8 cellular contexts compared by ENCODE assay signal in the genomic region with DNA sequence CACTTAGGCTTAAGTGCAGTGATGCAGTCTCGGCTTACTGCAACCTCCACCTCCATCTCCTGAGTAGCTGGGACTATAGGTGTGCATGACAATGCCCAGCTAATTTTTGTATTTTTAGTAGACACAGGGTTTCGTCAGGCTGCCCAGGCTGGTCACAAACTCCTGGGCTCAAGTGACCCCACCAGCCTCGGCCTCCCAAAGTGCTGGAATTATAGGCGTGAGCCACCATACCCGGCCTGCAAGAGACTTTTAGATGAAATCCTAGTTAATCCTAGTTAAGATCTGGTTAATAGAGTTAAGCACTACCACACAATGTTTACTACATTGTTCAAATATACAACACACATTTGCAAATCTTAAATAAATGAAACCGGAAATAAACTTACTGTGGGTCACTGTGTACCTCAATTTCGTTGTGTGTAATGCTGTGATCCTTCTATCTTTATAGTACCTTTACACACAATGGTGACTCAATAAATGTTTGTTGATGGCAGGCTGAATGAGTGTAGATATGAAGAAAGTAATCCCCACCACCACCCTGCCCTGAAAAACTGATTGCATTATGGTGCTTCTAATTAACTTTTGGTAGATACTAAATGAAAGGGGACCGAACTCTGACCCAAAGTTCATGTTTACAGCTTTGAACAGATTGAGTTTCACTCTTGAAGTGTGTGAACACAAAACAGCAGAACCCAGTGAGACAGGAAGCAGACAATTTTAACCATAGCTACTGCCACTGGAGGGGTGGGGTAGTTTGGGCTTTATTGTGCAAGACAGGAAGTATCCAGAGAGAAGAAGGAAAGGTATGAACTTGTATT.
A peak's percentile ranks its signal among the peaks of the same experiment; 100 is the strongest.
DNase-seq lines count a peak whose midpoint lies in the region; ATAC-seq and TF ChIP-seq lines count a peak whose summit lies in the region.

No MANE protein-coding gene starts in this region.

- no peak for TF ChIP-seq EP300 in transverse colon (IDR thresholded peaks at IDR 0.05; ENCODE audit: low read depth)

- H3K36me3 ChIP-seq in hepatocyte (replicated peaks; ENCODE audit: insufficient read depth, low read depth), result no peaks in the 10 kb centered on the region
- H3K36me3 ChIP-seq in transverse colon, result no peaks in the 10 kb centered on the region

- DNase-seq in AG08395 (ENCODE audit: low spot score) (peak; percentile 44), NCI-H510A treated with DMSO at 0.1 percent for 48 hours (lab: John Stamatoyannopoulos, UW) (peak; percentile 43), hepatocyte (ENCODE audit: low spot score) (peak; percentile 53), transverse colon (peak; percentile 67), epidermal melanocyte (ENCODE audit: insufficient read length, low spot score) (no peak)
- DNase-seq in activated effector memory CD4-positive, alpha-beta T cell treated with anti-CD3 and anti-CD28 coated beads, Interleukin-2, amount 50 U/mL, for 16 hours, result peak; percentile 69

- H4K20me1 ChIP-seq in hepatocyte (ENCODE audit: insufficient read depth, poor library complexity, severe bottlenecking), result no peaks in the 10 kb centered on the region

- no peak for TF ChIP-seq POLR2A in transverse colon (IDR thresholded peaks at IDR 0.05)

- ATAC-seq in GM18517 (IDR thresholded peaks at IDR 0.05; ENCODE audit: unreplicated experiment) (peak; percentile 96), HG02970 (IDR thresholded peaks at IDR 0.05; ENCODE audit: low FRiP score, unreplicated experiment) (peak; percentile 86)

- peak overlapping the region; percentile 1 for H2AFZ ChIP-seq in hepatocyte

- H3K9me3 ChIP-seq in hepatocyte (ENCODE audit: low read depth), result no peaks in the 10 kb centered on the region
- no peaks in the 10 kb centered on the region for H3K9me3 ChIP-seq in transverse colon

- in situ Hi-C loops in transverse colon (cut with MboI; ENCODE audit: low pct_ligation_motif_present in 1 of 4, low pct_unique_long_range_greater_than_20kb in 1 of 4, low sequenced_read_pairs in 3 of 4), result no loop called here

- WGBS in hepatocyte (ENCODE audit: low lambda C conversion rate, missing lambda C conversion rate), result 47% methylated on average over 8 of the region's 8 CpGs
- 43 to 45% methylated on average over 4 to 8 of the region's 8 CpGs for WGBS in transverse colon (ENCODE audit: low coverage in 1 of 2), 2 donors

- H3K79me2 ChIP-seq in hepatocyte, result no peaks in the 10 kb centered on the region

- H3K4me3 ChIP-seq in hepatocyte (no peak overlapping the region), transverse colon (no peak overlapping the region)

- H3K4me1 ChIP-seq in hepatocyte (ENCODE audit: insufficient read depth) (peaks cover 19% of the 10 kb centered on the region), transverse colon (peaks cover 10 to 35% (median 24%) of the 10 kb centered on the region in 4 donors)

- H3K27me3 ChIP-seq in hepatocyte (no peaks in the 10 kb centered on the region), transverse colon (no peaks in the 10 kb centered on the region)

- peak overlapping the region; percentile 32 for H3K4me2 ChIP-seq in hepatocyte

- no peaks in the 10 kb centered on the region for H3K9me2 ChIP-seq in hepatocyte (replicated peaks; ENCODE audit: insufficient read depth)

- no peak for TF ChIP-seq CTCF in hepatocyte (IDR thresholded peaks at IDR 0.05; ENCODE audit: poor library complexity)
- TF ChIP-seq CTCF in transverse colon (IDR thresholded peaks at IDR 0.05), result no peak

- peak overlapping the region; percentile 78 for H3K27ac ChIP-seq in hepatocyte
- H3K27ac ChIP-seq in transverse colon, result peak overlapping the region; percentile 73 to 82 (median 76)

- intact Hi-C loops in transverse colon (cut with DNase I; ENCODE audit: low total_unique reads), result no loop called here
